Comparison of ENCODE assay signal across 8 cellular contexts in the genomic region with DNA sequence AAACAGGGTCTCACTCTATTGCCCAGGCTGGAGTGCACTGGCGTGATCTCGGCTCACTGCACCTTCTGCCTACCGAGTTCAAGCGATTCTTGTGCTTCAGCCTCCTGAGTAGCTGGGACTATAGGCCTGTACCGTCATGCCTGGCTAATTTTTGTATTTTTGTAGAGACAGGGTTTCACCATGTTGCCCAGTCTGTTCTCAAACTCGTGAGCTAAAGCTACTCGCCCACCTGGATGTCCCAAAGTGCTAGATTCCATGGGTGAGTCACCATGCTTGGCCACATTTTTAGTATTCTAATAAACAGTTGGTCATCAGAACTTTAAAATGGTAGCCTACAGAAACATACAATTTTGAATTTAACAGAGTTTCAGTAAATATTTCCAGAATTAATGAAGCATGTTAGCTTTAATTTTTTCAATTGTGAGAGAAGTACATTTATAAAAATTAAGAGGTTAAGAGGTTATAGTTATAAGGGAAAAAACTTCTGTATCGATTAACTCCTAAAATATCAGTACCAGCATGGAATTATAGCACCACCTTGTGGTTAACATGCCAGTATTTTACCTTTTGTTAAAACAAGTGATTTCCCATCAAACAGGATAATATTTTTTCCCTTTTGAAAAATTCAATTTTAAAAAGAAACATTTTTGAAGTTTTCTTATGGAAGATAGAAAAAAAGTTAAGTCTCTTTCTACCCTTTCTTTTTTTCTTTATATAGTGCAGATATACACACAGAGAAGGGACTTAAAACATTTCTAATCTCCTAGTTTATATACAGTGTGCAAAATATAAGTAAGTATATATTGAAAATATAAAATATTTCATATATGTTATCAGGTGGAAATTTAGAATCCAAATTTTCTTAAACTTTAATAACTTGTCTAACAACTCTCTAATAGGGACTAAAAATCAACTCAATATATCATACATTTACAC. TPM values are rescaled to one million over a fixed set of nuclear protein-coding genes. Genes with fewer than 3 reads are reported as not detected.
DNase-seq lines count a peak whose midpoint lies in the region; ATAC-seq and TF ChIP-seq lines count a peak whose summit lies in the region.

No MANE protein-coding gene starts in this region.

- CTCF ChIA-PET in activated naive CD4-positive, alpha-beta T cell treated with anti-CD3 and anti-CD28 coated beads, Interleukin-2, amount 10 ng/mL, durations not matched to agents 7 days and 5 days (lab: Charles Lee), result interaction anchor here (0.6 to 2.8 kb wide), 8 partner anchors 22 to 1417 kb away, joined by 3 to 12 read pairs (median 3); partner anchors contain the start of genes CEP44 and FBXO8

- H3K79me2 ChIP-seq in smooth muscle cell (ENCODE audit: low read depth), result no peaks in the 10 kb centered on the region

- no peak overlapping the region for H3K27ac ChIP-seq in foreskin keratinocyte
- H3K27ac ChIP-seq in smooth muscle cell (ENCODE audit: low read depth), result peak overlapping the region; percentile 28

- H3K9me3 Mint-ChIP-seq in activated naive CD4-positive, alpha-beta T cell treated with anti-CD3 and anti-CD28 coated beads, Interleukin-2, amount 10 ng/mL, durations not matched to agents 7 days and 5 days, result no peaks in the 10 kb centered on the region

- DNase-seq in Daoy (ENCODE audit: low read depth) (peak; percentile 2), H7 (peak; percentile 17), RKO (ENCODE audit: low spot score) (peak; percentile 54), foreskin keratinocyte (no peak), smooth muscle cell (lab: John Stamatoyannopoulos, UW; ENCODE audit: unreplicated experiment) (no peak), hepatic stellate cell (ENCODE audit: low spot score) (no peak), amygdala (lab: John Stamatoyannopoulos, UW) (no peak)
- DNase-seq in activated naive CD4-positive, alpha-beta T cell treated with anti-CD3 and anti-CD28 coated beads, Interleukin-2, amount 10 ng/mL, durations not matched to agents 7 days and 5 days, result no peak

- H3K27ac Mint-ChIP-seq in activated naive CD4-positive, alpha-beta T cell treated with anti-CD3 and anti-CD28 coated beads, Interleukin-2, amount 10 ng/mL, durations not matched to agents 7 days and 5 days, result no peak overlapping the region

- H3K4me1 ChIP-seq in foreskin keratinocyte, result peaks cover 17% of the 10 kb centered on the region
- H3K4me1 ChIP-seq in smooth muscle cell (ENCODE audit: low read depth), result peaks cover 12% of the 10 kb centered on the region

- peaks cover 3% of the 10 kb centered on the region for H3K36me3 Mint-ChIP-seq in activated naive CD4-positive, alpha-beta T cell treated with anti-CD3 and anti-CD28 coated beads, Interleukin-2, amount 10 ng/mL, durations not matched to agents 7 days and 5 days

- H3K4me2 ChIP-seq in smooth muscle cell, result no peak overlapping the region

- H3K4me1 Mint-ChIP-seq in activated naive CD4-positive, alpha-beta T cell treated with anti-CD3 and anti-CD28 coated beads, Interleukin-2, amount 10 ng/mL, durations not matched to agents 7 days and 5 days, result no peaks in the 10 kb centered on the region

- H3K4me3 Mint-ChIP-seq in activated naive CD4-positive, alpha-beta T cell treated with anti-CD3 and anti-CD28 coated beads, Interleukin-2, amount 10 ng/mL, durations not matched to agents 7 days and 5 days, result no peak overlapping the region

- H3K9ac ChIP-seq in smooth muscle cell (ENCODE audit: low read depth), result no peak overlapping the region

- WGBS in smooth muscle cell (ENCODE audit: low lambda C conversion rate), result 66% methylated on average over 8 of the region's 8 CpGs

- TF ChIP-seq CTCF in foreskin keratinocyte (conservative IDR thresholded peaks at IDR 0.05) (peak; percentile 87), smooth muscle cell (IDR thresholded peaks at IDR 0.05; ENCODE audit: borderline replicate concordance, insufficient read depth, poor library complexity, severe bottlenecking) (peak; percentile 86)

- no peaks in the 10 kb centered on the region for H3K9me3 ChIP-seq in smooth muscle cell (replicated peaks; ENCODE audit: low read depth)

- H3K27me3 Mint-ChIP-seq in activated naive CD4-positive, alpha-beta T cell treated with anti-CD3 and anti-CD28 coated beads, Interleukin-2, amount 10 ng/mL, durations not matched to agents 7 days and 5 days, result no peaks in the 10 kb centered on the region

- no peaks in the 10 kb centered on the region; the same call in 1 of the 2 replicates for H3K36me3 ChIP-seq in H7 (replicated peaks; ENCODE audit: control insufficient read depth, insufficient read depth, low read length)
- no peaks in the 10 kb centered on the region for H3K36me3 ChIP-seq in smooth muscle cell (ENCODE audit: low read depth)

- peaks cover 9% of the 10 kb centered on the region for H3F3A ChIP-seq in smooth muscle cell (ENCODE audit: low read depth)

- no peaks in the 10 kb centered on the region for H4K20me1 ChIP-seq in smooth muscle cell (ENCODE audit: low read depth)

- no peak overlapping the region for H2AFZ ChIP-seq in smooth muscle cell (ENCODE audit: low read depth)

- no peaks in the 10 kb centered on the region for H3K27me3 ChIP-seq in H7 (ENCODE audit: control insufficient read depth, insufficient read depth, low read length)
- H3K27me3 ChIP-seq in foreskin keratinocyte, result no peaks in the 10 kb centered on the region
- H3K27me3 ChIP-seq in smooth muscle cell (ENCODE audit: low read depth), result no peaks in the 10 kb centered on the region

- peak; percentile 38 for ATAC-seq in foreskin keratinocyte

- H3K4me3 ChIP-seq in H7 (ENCODE audit: insufficient read depth, low read depth, low read length) (no peak overlapping the region), smooth muscle cell (no peak overlapping the region)

RNA-seq across cellular contexts. Expression of gene CEP44, which starts 35.4 kb away (rescaled TPM):
- 13.0 and 32.3 TPM in 2 replicates for total RNA-seq in Daoy (2014; rRNA removed; shearing (Covaris generic))
- total RNA-seq in H7 (2014; rRNA removed; shearing (Covaris generic)), result 17.0 and 23.8 TPM in 2 replicates
- total RNA-seq in foreskin keratinocyte (12.1 and 12.6 TPM in 2 replicates), smooth muscle cell (25.2 and 27.5 TPM in 2 replicates)
- polyA plus RNA-seq in foreskin keratinocyte (2.4 and 3.2 TPM in 2 replicates), smooth muscle cell (11.2 and 11.4 TPM in 2 replicates)

RNA-seq across cellular contexts. Expression of gene FBXO8, which starts 35.6 kb away (rescaled TPM):
- 11.5 and 15.8 TPM in 2 replicates for total RNA-seq in Daoy (2014; rRNA removed; shearing (Covaris generic))
- 14.5 and 22.9 TPM in 2 replicates for total RNA-seq in H7 (2014; rRNA removed; shearing (Covaris generic))
- total RNA-seq in foreskin keratinocyte, result 14.1 and 15.7 TPM in 2 replicates
- polyA plus RNA-seq in foreskin keratinocyte, result 7.3 and 8.3 TPM in 2 replicates
- 45.7 and 54.3 TPM in 2 replicates for total RNA-seq in smooth muscle cell
- polyA plus RNA-seq in smooth muscle cell, result 34.2 and 35.6 TPM in 2 replicates

Comparison
In these comparisons a context has a peak if more than half of its experiments do, and no peak if none do; other contexts are left out.
1. DNase-seq: peak in Daoy (single experiment), H7 (single experiment) and RKO (single experiment); none in foreskin keratinocyte (0 of 2), smooth muscle cell (single experiment), hepatic stellate cell (single experiment), amygdala (0 of 56) and activated naive CD4-positive, alpha-beta T cell treated with anti-CD3 and anti-CD28 coated beads, Interleukin-2, amount 10 ng/mL, durations not matched to agents 7 days and 5 days (single experiment).